ENCODE assay signal across 17 cellular contexts in genomic region chr2:40420478-40420877, GRCh38.
"Had no signal": no experiment of that assay in that cellular context is flagged by ENCODE, and none has a peak within 500 bp of the region (broad histone marks: within the 10 kb centered on the region; RNA-seq: fewer than 3 reads in every experiment).

No MANE protein-coding gene starts in this region.

- FAIRE-seq: keratinocyte had no signal

- H3K9me3 ChIP-seq: suprapubic skin had no signal

- H3K4me3 ChIP-seq: SK-N-MC, suprapubic skin had no signal

- H3K9me3 Mint-ChIP-seq: activated CD4-positive, alpha-beta memory T cell treated with anti-CD3 and anti-CD28 coated beads, Interleukin-2, amount 10 ng/mL, durations not matched to agents 7 days and 5 days; activated naive CD8-positive, alpha-beta T cell treated with anti-CD3 and anti-CD28 coated beads, Interleukin-2, amount 50 U/mL, for 24 hours; endodermal cell had no signal

- H3K36me3 ChIP-seq: suprapubic skin had no signal

- H3K4me3 Mint-ChIP-seq: activated CD4-positive, alpha-beta memory T cell treated with anti-CD3 and anti-CD28 coated beads, Interleukin-2, amount 10 ng/mL, durations not matched to agents 7 days and 5 days; activated CD4-positive, alpha-beta T cell treated with anti-CD3 and anti-CD28 coated beads for 36 hours; activated naive CD8-positive, alpha-beta T cell treated with anti-CD3 and anti-CD28 coated beads, Interleukin-2, amount 50 U/mL, for 24 hours; activated T-cell treated with anti-CD3 and anti-CD28 coated beads, Interleukin-2, amount 50 U/mL, for 72 hours; endodermal cell; stimulated activated memory B cell treated with anti-CD40 and anti-IgM and Interleukin-4, amounts not matched to agents 10 μg/mL and 1 μg/mL and 100 μg/mL, for 72 hours had no signal

- H3K4me1 Mint-ChIP-seq: activated CD4-positive, alpha-beta memory T cell treated with anti-CD3 and anti-CD28 coated beads, Interleukin-2, amount 10 ng/mL, durations not matched to agents 7 days and 5 days; activated CD4-positive, alpha-beta T cell treated with anti-CD3 and anti-CD28 coated beads for 36 hours; activated naive CD8-positive, alpha-beta T cell treated with anti-CD3 and anti-CD28 coated beads, Interleukin-2, amount 50 U/mL, for 24 hours; endodermal cell; stimulated activated memory B cell treated with anti-CD40 and anti-IgM and Interleukin-4, amounts not matched to agents 10 μg/mL and 1 μg/mL and 100 μg/mL, for 72 hours had no signal

- ATAC-seq: activated CD4-positive, alpha-beta T cell treated with anti-CD3 and anti-CD28 coated beads for 36 hours; activated naive CD8-positive, alpha-beta T cell treated with anti-CD3 and anti-CD28 coated beads, Interleukin-2, amount 50 U/mL, for 24 hours; activated T-cell treated with anti-CD3 and anti-CD28 coated beads, Interleukin-2, amount 50 U/mL, for 72 hours; stimulated activated memory B cell treated with anti-CD40 and anti-IgM and Interleukin-4, amounts not matched to agents 10 μg/mL and 1 μg/mL and 100 μg/mL, for 72 hours had no signal

- H3K27ac ChIP-seq: SK-N-MC, suprapubic skin, VCaP had no signal

- H3K27ac Mint-ChIP-seq: activated CD4-positive, alpha-beta memory T cell treated with anti-CD3 and anti-CD28 coated beads, Interleukin-2, amount 10 ng/mL, durations not matched to agents 7 days and 5 days; activated CD4-positive, alpha-beta T cell treated with anti-CD3 and anti-CD28 coated beads for 36 hours; activated naive CD8-positive, alpha-beta T cell treated with anti-CD3 and anti-CD28 coated beads, Interleukin-2, amount 50 U/mL, for 24 hours; activated T-cell treated with anti-CD3 and anti-CD28 coated beads, Interleukin-2, amount 50 U/mL, for 72 hours; endodermal cell; stimulated activated memory B cell treated with anti-CD40 and anti-IgM and Interleukin-4, amounts not matched to agents 10 μg/mL and 1 μg/mL and 100 μg/mL, for 72 hours had no signal

- H3K27me3 Mint-ChIP-seq: activated CD4-positive, alpha-beta memory T cell treated with anti-CD3 and anti-CD28 coated beads, Interleukin-2, amount 10 ng/mL, durations not matched to agents 7 days and 5 days; stimulated activated memory B cell treated with anti-CD40 and anti-IgM and Interleukin-4, amounts not matched to agents 10 μg/mL and 1 μg/mL and 100 μg/mL, for 72 hours had no signal

- H3K4me1 ChIP-seq: suprapubic skin had no signal

- H3K27me3 ChIP-seq: suprapubic skin had no signal

- DNase-seq: activated CD4-positive, alpha-beta memory T cell treated with anti-CD3 and anti-CD28 coated beads, Interleukin-2, amount 10 ng/mL, durations not matched to agents 7 days and 5 days; activated CD4-positive, alpha-beta T cell treated with anti-CD3 and anti-CD28 coated beads for 36 hours; activated naive CD4-positive, alpha-beta T cell treated with Interleukin-2 at 50 U/mL for 16 hours; activated naive CD8-positive, alpha-beta T cell treated with anti-CD3 and anti-CD28 coated beads, Interleukin-2, amount 50 U/mL, for 24 hours; activated T-cell treated with anti-CD3 and anti-CD28 coated beads, Interleukin-2, amount 50 U/mL, for 72 hours; cerebellar nuclear complex; endodermal cell; erythroblast; foreskin melanocyte; mesendoderm; stimulated activated CD4-positive, alpha-beta T cell treated with anti-CD3 and anti-CD28 coated beads, Interleukin-1b, Interleukin-23, amount 100 ng/mL, for 48 hours; T-helper 1 cell had no signal

- H3K36me3 Mint-ChIP-seq: stimulated activated memory B cell treated with anti-CD40 and anti-IgM and Interleukin-4, amounts not matched to agents 10 μg/mL and 1 μg/mL and 100 μg/mL, for 72 hours had no signal
